8 cellular contexts compared by ENCODE assay signal in genomic region chr11:121416909-121417567, GRCh38. TPM values are rescaled to one million over a fixed set of nuclear protein-coding genes. Genes with fewer than 3 reads are reported as not detected.
DNase-seq lines count a peak whose midpoint lies in the region; ATAC-seq and TF ChIP-seq lines count a peak whose summit lies in the region.

No MANE protein-coding gene starts in this region.

- H3K27me3 Mint-ChIP-seq in nephron progenitor cell (ENCODE audit: low read depth, poor library complexity) = peaks cover 7% of the 10 kb centered on the region

- H4K20me1 ChIP-seq in PC-3 (ENCODE audit: low read length) = no peaks in the 10 kb centered on the region

- peak overlapping the region; percentile 55 for H3K4me2 ChIP-seq in PC-3 (ENCODE audit: low read length)

- no peaks in the 10 kb centered on the region for H3K9me3 Mint-ChIP-seq in activated naive CD4-positive, alpha-beta T cell treated with anti-CD3 and anti-CD28 coated beads, Interleukin-2, amount 50 U/mL, for 72 hours
- no peaks in the 10 kb centered on the region for H3K9me3 Mint-ChIP-seq in nephron progenitor cell

- peaks cover 0 to 8% of the 10 kb centered on the region in 2 donors for H3K36me3 Mint-ChIP-seq in activated naive CD4-positive, alpha-beta T cell treated with anti-CD3 and anti-CD28 coated beads, Interleukin-2, amount 50 U/mL, for 72 hours
- H3K36me3 Mint-ChIP-seq in nephron progenitor cell (ENCODE audit: low read depth) = no peaks in the 10 kb centered on the region

- H3F3A ChIP-seq in PC-3 (ENCODE audit: low read length, unreplicated experiment) = no peaks in the 10 kb centered on the region

- peak; percentile 67 for DNase-seq in GM06990 (ENCODE audit: extremely low read depth, insufficient read length)
- peak; percentile 98 for DNase-seq in PC-3
- peak; percentile 33 to 82 for DNase-seq in activated naive CD4-positive, alpha-beta T cell treated with anti-CD3 and anti-CD28 coated beads, Interleukin-2, amount 50 U/mL, for 72 hours (ENCODE audit: low spot score in 2 of 2)
- peak; percentile 82 for DNase-seq in left ventricle myocardium superior
- peak; percentile 24 to 35 for DNase-seq in stimulated activated CD4-positive, alpha-beta T cell treated with anti-CD3 and anti-CD28 coated beads, Interleukin-15, amount 100 ng/mL, for 48 hours (ENCODE audit: low read depth in 2 of 2)
- no peak for DNase-seq in cortex of kidney (lab: John Stamatoyannopoulos, UW)
- DNase-seq in nephron progenitor cell = no peak

- peaks cover 35% of the 10 kb centered on the region for H3K4me1 ChIP-seq in PC-3 (ENCODE audit: insufficient read depth, low read length)

- H3K4me3 ChIP-seq in GM06990 (replicated peaks; ENCODE audit: low read depth, low read length) (no peak overlapping the region), PC-3 (ENCODE audit: low read length) (no peak overlapping the region)

- H2AFZ ChIP-seq in PC-3 (ENCODE audit: low read length) = 0 out of 2 replicates have a peak overlapping the region, but pooled peaks have one; percentile 10

- no peaks in the 10 kb centered on the region for H3K9me2 ChIP-seq in PC-3 (replicated peaks; ENCODE audit: low read length)

- no peaks in the 10 kb centered on the region for H3K9me3 ChIP-seq in PC-3 (ENCODE audit: low read length)

- no peak for TF ChIP-seq CTCF in GM06990 (IDR thresholded peaks at IDR 0.05; ENCODE audit: insufficient read depth, low read length, poor library complexity, severe bottlenecking)
- TF ChIP-seq CTCF in PC-3 (conservative IDR thresholded peaks at IDR 0.05; ENCODE audit: low read depth, low read length) = no peak
- no peak for TF ChIP-seq CTCF in nephron progenitor cell (IDR thresholded peaks at IDR 0.05)

- intact Hi-C loops in PC-3 (cut with micrococcal nuclease) (loop anchor here (5.0 kb wide), 1 partner anchor 160 kb away; no protein-coding TSS in a partner anchor), left ventricle myocardium superior (cut with micrococcal nuclease) (no loop called here)

- H3K4me3 Mint-ChIP-seq in nephron progenitor cell = no peak overlapping the region

- H3K79me2 ChIP-seq in PC-3 (ENCODE audit: low read length) = no peaks in the 10 kb centered on the region

- no TSS peak for BruUV-seq in PC-3 (replicated peaks; lab: Mats Ljungman, UMichigan)

- CTCF ChIA-PET in PC-3 (lab: Charles Lee) = interaction anchor here (0.7 kb wide), 1 partner anchor 34 kb away, joined by 3 read pairs; no protein-coding TSS in a partner anchor

- no peak overlapping the region for H3K9ac ChIP-seq in PC-3 (ENCODE audit: low read length)

- H3K36me3 ChIP-seq in GM06990 (ENCODE audit: control insufficient read depth, insufficient read depth, low read length) (no peaks in the 10 kb centered on the region), PC-3 (ENCODE audit: low read depth, low read length) (no peaks in the 10 kb centered on the region)

- no peaks in the 10 kb centered on the region for H3K4me1 Mint-ChIP-seq in nephron progenitor cell

- POLR2A ChIA-PET in PC-3 (lab: Charles Lee; ENCODE audit: unreplicated experiment) = no interaction called here

- no peaks in the 10 kb centered on the region for H3K27me3 ChIP-seq in GM06990 (replicated peaks; ENCODE audit: control insufficient read depth, insufficient read depth, low read length)
- H3K27me3 ChIP-seq in PC-3 (ENCODE audit: low read length) = no peaks in the 10 kb centered on the region

- H3K27ac ChIP-seq in PC-3 (ENCODE audit: low read length) = peak overlapping the region; percentile 38

- ATAC-seq in HG02943 (IDR thresholded peaks at IDR 0.05; ENCODE audit: low read depth, unreplicated experiment) = peak; percentile 54
- peak; percentile 68 for ATAC-seq in PC-3
- ATAC-seq in activated naive CD4-positive, alpha-beta T cell treated with anti-CD3 and anti-CD28 coated beads, Interleukin-2, amount 50 U/mL, for 72 hours = peak; percentile 60 to 92
- peak; percentile 91 for ATAC-seq in left ventricle myocardium superior

- peak overlapping the region; percentile 66 to 71 for H3K27ac Mint-ChIP-seq in activated naive CD4-positive, alpha-beta T cell treated with anti-CD3 and anti-CD28 coated beads, Interleukin-2, amount 50 U/mL, for 72 hours
- H3K27ac Mint-ChIP-seq in nephron progenitor cell = no peak overlapping the region

RNA-seq across cellular contexts. Expression of gene SORL1, which starts 35.1 kb away (rescaled TPM):
- total RNA-seq in PC-3 (2014; rRNA removed) = 53.7 and 74.5 TPM in 2 replicates
- total RNA-seq in activated naive CD4-positive, alpha-beta T cell treated with anti-CD3 and anti-CD28 coated beads, Interleukin-2, amount 50 U/mL, for 72 hours = 100 to 1,000 TPM in 1 of 2 donors, 10 to 100 TPM in 1; 90.4 to 139 TPM
- total RNA-seq in left ventricle myocardium superior = 11.9 TPM

Comparison
In these comparisons a context has a peak if more than half of its experiments do, and no peak if none do; other contexts are left out.
1. DNase-seq: peak in GM06990 (single experiment), PC-3 (single experiment), activated naive CD4-positive, alpha-beta T cell treated with anti-CD3 and anti-CD28 coated beads, Interleukin-2, amount 50 U/mL, for 72 hours (2 of 2), left ventricle myocardium superior (single experiment) and stimulated activated CD4-positive, alpha-beta T cell treated with anti-CD3 and anti-CD28 coated beads, Interleukin-15, amount 100 ng/mL, for 48 hours (2 of 2); none in cortex of kidney (single experiment) and nephron progenitor cell (single experiment).
2. Peak in every context shown above with its lines, with median percentiles within 50 percentile points of each other: ATAC-seq.